In the genomic region with DNA sequence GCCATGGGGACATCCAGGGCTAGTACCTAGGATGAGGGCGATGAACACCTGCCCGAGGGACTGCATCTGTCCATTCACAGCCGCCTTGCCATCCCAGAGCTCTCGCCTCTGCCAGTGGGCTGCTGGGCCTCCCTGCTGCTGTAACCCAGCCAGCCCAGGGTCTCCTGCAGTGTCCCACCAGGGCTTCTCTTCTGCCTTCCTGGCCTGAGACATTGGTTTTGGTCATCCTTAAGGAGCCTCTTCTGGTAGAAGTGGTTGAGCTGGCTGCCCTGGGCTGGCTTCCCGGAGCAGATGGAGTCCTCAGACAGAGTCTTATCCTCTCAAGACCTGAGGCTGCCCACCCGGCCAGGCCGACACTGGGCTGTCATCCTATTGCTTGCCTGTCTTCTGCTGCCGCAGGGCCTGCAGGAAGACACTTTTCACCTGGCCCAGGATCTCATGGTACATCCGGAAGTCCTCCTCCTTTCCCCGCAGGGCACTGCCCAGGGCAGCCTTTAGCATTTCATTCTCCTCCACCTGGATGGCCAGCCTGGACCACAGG, we compare ENCODE assay signal across 23 cellular contexts. TPM values are rescaled to one million over a fixed set of nuclear protein-coding genes. Genes with fewer than 3 reads are reported as not detected.
"Had no signal": no experiment of that assay in that cellular context is flagged by ENCODE, and none has a peak within 500 bp of the region (broad histone marks: within the 10 kb centered on the region; RNA-seq: fewer than 3 reads in every experiment).

No MANE protein-coding gene starts in this region.

- H3K27ac ChIP-seq: brain microvascular endothelial cell, foreskin keratinocyte, right atrium auricular region, upper lobe of left lung had no signal

- H3K4me1 Mint-ChIP-seq: activated CD4-positive, alpha-beta T cell treated with anti-CD3 and anti-CD28 coated beads, Interleukin-2, amount 10 ng/mL, durations not matched to agents 7 days and 5 days; activated naive CD8-positive, alpha-beta T cell treated with anti-CD3 and anti-CD28 coated beads for 36 hours; naive thymus-derived CD4-positive, alpha-beta T cell had no signal

- H3K27ac Mint-ChIP-seq: activated CD4-positive, alpha-beta T cell treated with anti-CD3 and anti-CD28 coated beads, Interleukin-2, amount 10 ng/mL, durations not matched to agents 7 days and 5 days; activated naive CD8-positive, alpha-beta T cell treated with anti-CD3 and anti-CD28 coated beads for 36 hours; activated T-cell treated with anti-CD3 and anti-CD28 coated beads, Interleukin-2, amount 50 U/mL, for 24 hours; dendritic cell treated with granulocyte-macrophage colony-stimulating factor and Interleukin-4, amounts not matched to agents 40 ng/mL and 50 ng/mL, for 4 days; effector memory CD8-positive, alpha-beta T cell; naive thymus-derived CD4-positive, alpha-beta T cell; progenitor cell of endocrine pancreas had no signal

- H3K36me3 ChIP-seq: brain microvascular endothelial cell, right atrium auricular region, upper lobe of left lung had no signal

- H3K9me3 ChIP-seq: mucosa of descending colon, right atrium auricular region, upper lobe of left lung had no signal

- DNase-seq: activated CD4-positive, alpha-beta T cell treated with anti-CD3 and anti-CD28 coated beads, Interleukin-2, amount 10 ng/mL, durations not matched to agents 7 days and 5 days; activated CD4-positive, CD25-positive, alpha-beta regulatory T cell; activated gamma-delta T cell; activated naive CD8-positive, alpha-beta T cell treated with anti-CD3 and anti-CD28 coated beads for 36 hours; activated T-cell treated with anti-CD3 and anti-CD28 coated beads, Interleukin-2, amount 50 U/mL, for 24 hours; anterior cingulate cortex; brain microvascular endothelial cell; effector memory CD8-positive, alpha-beta T cell; foreskin keratinocyte; mucosa of descending colon; naive thymus-derived CD4-positive, alpha-beta T cell; nucleus accumbens; small intestine; stimulated activated CD4-positive, alpha-beta T cell treated with anti-CD3 and anti-CD28 coated beads, Interleukin-4, amount 100 ng/mL, for 4 hours; stimulated activated CD8-positive, alpha-beta memory T cell treated with anti-CD3 and anti-CD28 coated beads, Interleukin-4, amount 100 ng/mL, for 48 hours; stimulated activated naive CD4-positive, alpha-beta T cell treated with Interleukin-2 at 50 U/mL for 16 hours; SW 1271 had no signal

- H3K27me3 Mint-ChIP-seq: activated CD4-positive, alpha-beta T cell treated with anti-CD3 and anti-CD28 coated beads, Interleukin-2, amount 10 ng/mL, durations not matched to agents 7 days and 5 days; activated naive CD8-positive, alpha-beta T cell treated with anti-CD3 and anti-CD28 coated beads for 36 hours; activated T-cell treated with anti-CD3 and anti-CD28 coated beads, Interleukin-2, amount 50 U/mL, for 24 hours; dendritic cell treated with granulocyte-macrophage colony-stimulating factor and Interleukin-4, amounts not matched to agents 40 ng/mL and 50 ng/mL, for 4 days; progenitor cell of endocrine pancreas had no signal

- H3K4me3 ChIP-seq: mucosa of descending colon, right atrium auricular region, upper lobe of left lung had no signal

- H3K9me3 Mint-ChIP-seq: activated CD4-positive, alpha-beta T cell treated with anti-CD3 and anti-CD28 coated beads, Interleukin-2, amount 10 ng/mL, durations not matched to agents 7 days and 5 days; activated naive CD8-positive, alpha-beta T cell treated with anti-CD3 and anti-CD28 coated beads for 36 hours; activated T-cell treated with anti-CD3 and anti-CD28 coated beads, Interleukin-2, amount 50 U/mL, for 24 hours; dendritic cell treated with granulocyte-macrophage colony-stimulating factor and Interleukin-4, amounts not matched to agents 40 ng/mL and 50 ng/mL, for 4 days; effector memory CD8-positive, alpha-beta T cell; naive thymus-derived CD4-positive, alpha-beta T cell had no signal

- H3K4me3 Mint-ChIP-seq: activated CD4-positive, alpha-beta T cell treated with anti-CD3 and anti-CD28 coated beads, Interleukin-2, amount 10 ng/mL, durations not matched to agents 7 days and 5 days; activated naive CD8-positive, alpha-beta T cell treated with anti-CD3 and anti-CD28 coated beads for 36 hours; activated T-cell treated with anti-CD3 and anti-CD28 coated beads, Interleukin-2, amount 50 U/mL, for 24 hours; dendritic cell treated with granulocyte-macrophage colony-stimulating factor and Interleukin-4, amounts not matched to agents 40 ng/mL and 50 ng/mL, for 4 days; effector memory CD8-positive, alpha-beta T cell; naive thymus-derived CD4-positive, alpha-beta T cell had no signal

- H3K36me3 Mint-ChIP-seq: activated naive CD8-positive, alpha-beta T cell treated with anti-CD3 and anti-CD28 coated beads for 36 hours had no signal

- ATAC-seq: effector memory CD8-positive, alpha-beta T cell; foreskin keratinocyte; mucosa of descending colon; naive thymus-derived CD4-positive, alpha-beta T cell had no signal

- H3K4me1 ChIP-seq: foreskin keratinocyte, upper lobe of left lung had no signal

- H3K27me3 ChIP-seq: right atrium auricular region, upper lobe of left lung had no signal

RNA-seq across cellular contexts. Expression of a gene that starts 6.1 kb away (rescaled TPM):
- total RNA-seq: activated CD4-positive, alpha-beta T cell treated with anti-CD3 and anti-CD28 coated beads, Interleukin-2, amount 10 ng/mL, durations not matched to agents 7 days and 5 days; activated naive CD8-positive, alpha-beta T cell treated with anti-CD3 and anti-CD28 coated beads for 36 hours; foreskin keratinocyte; naive thymus-derived CD4-positive, alpha-beta T cell; progenitor cell of endocrine pancreas; SK-MEL-5; T-helper 2 cell treated with Interferon-gamma antibody and Interleukin-4, amounts not matched to agents 100 ng/mL and 5 ng/mL, for 36 hours had no signal

RNA-seq across cellular contexts. Expression of a gene that starts 23.3 kb away (rescaled TPM):
- total RNA-seq: activated CD4-positive, alpha-beta T cell treated with anti-CD3 and anti-CD28 coated beads, Interleukin-2, amount 10 ng/mL, durations not matched to agents 7 days and 5 days; activated naive CD8-positive, alpha-beta T cell treated with anti-CD3 and anti-CD28 coated beads for 36 hours; foreskin keratinocyte; mucosa of descending colon; naive thymus-derived CD4-positive, alpha-beta T cell; progenitor cell of endocrine pancreas; SK-MEL-5; T-helper 2 cell treated with Interferon-gamma antibody and Interleukin-4, amounts not matched to agents 100 ng/mL and 5 ng/mL, for 36 hours; upper lobe of left lung had no signal
